In the genomic region with DNA sequence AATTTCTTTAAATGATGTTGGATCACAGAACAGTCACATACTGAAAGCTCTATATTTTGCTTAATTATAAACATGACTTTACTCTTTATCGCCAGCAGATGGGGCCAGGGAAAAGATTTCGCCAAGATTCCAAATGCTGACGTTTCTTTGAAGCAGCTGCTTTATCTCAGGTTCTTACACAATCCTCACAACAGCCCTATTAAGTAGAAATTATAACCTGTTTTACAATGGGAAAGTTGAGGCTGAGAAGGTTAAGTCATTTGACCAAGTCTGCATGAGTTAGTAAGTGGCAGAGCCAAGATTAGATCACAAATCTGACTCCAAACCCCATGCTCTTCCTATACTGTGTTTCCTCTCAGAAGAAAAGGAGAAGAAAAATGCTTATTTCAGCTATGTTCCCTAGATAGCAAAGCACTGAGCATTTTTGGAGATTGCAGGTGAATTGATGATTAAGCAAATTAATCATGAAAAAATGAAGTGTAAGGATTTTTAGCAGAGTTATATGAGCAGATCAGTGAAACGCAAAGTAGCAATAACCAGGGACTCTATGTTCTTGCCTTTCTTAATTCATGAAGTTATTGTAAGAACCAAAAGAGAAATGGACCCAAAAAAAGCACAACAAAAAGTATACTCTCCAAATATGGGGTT, we compare ENCODE assay signal across 9 cellular contexts.
DNase-seq lines count a peak whose midpoint lies in the region; ATAC-seq, FAIRE-seq and TF ChIP-seq lines count a peak whose summit lies in the region.
"Had no signal": no experiment of that assay in that cellular context is flagged by ENCODE, and none has a peak within 500 bp of the region (broad histone marks: within the 10 kb centered on the region; RNA-seq: fewer than 3 reads in every experiment).

No MANE protein-coding gene starts in this region.

- peak; percentile 79 for ATAC-seq in GM21360 (IDR thresholded peaks at IDR 0.05; ENCODE audit: unreplicated experiment)
- peak; percentile 64 for ATAC-seq in WTC11

- FAIRE-seq in islet of Langerhans (lab: Jason Lieb, UNC): peak; percentile 96
- no peak for FAIRE-seq in urothelium cell line (lab: Jason Lieb, UNC)

- H3K9me3 Mint-ChIP-seq in WTC11: peaks cover 14% of the 10 kb centered on the region
- H3K9me3 Mint-ChIP-seq in immature natural killer cell: peaks cover 0 to 8% (median 0%) of the 10 kb centered on the region in 6 donors
- H3K9me3 Mint-ChIP-seq: activated B cell treated with CpG ODN at 0.5 μM for 24 hours had no signal

- H3K36me3 Mint-ChIP-seq in WTC11 (peaks cover 7% of the 10 kb centered on the region), immature natural killer cell (no peaks in the 10 kb centered on the region)

- H3K4me1 Mint-ChIP-seq in WTC11 (peaks cover 20% of the 10 kb centered on the region; the same call in 1 of the 2 replicates), immature natural killer cell (no peaks in the 10 kb centered on the region)
- H3K4me1 Mint-ChIP-seq: activated B cell treated with CpG ODN at 0.5 μM for 24 hours had no signal

- DNase-seq in ELR (ENCODE audit: low read depth) (peak; percentile 65), KG1 (lab: John Stamatoyannopoulos, UW) (peak; percentile 31), WTC11 (ENCODE audit: low spot score) (no peak), urothelium cell line (ENCODE audit: low spot score) (peak; percentile 33), immature natural killer cell (no peak)
- DNase-seq in stimulated activated CD4-positive, alpha-beta T cell treated with anti-CD3 and anti-CD28 coated beads, Interleukin-4, amount 100 ng/mL, for 1 hour: no peak
- DNase-seq: activated B cell treated with CpG ODN at 0.5 μM for 24 hours had no signal

- H3K27me3 Mint-ChIP-seq in WTC11 (ENCODE audit: low read depth) (no peaks in the 10 kb centered on the region), immature natural killer cell (ENCODE audit: low read depth in 3 of 3) (peaks cover 0 to 2% (median 0%) of the 10 kb centered on the region in 3 donors)
- H3K27me3 Mint-ChIP-seq: activated B cell treated with CpG ODN at 0.5 μM for 24 hours had no signal

- H3K27ac Mint-ChIP-seq in WTC11: no peak overlapping the region
- H3K27ac Mint-ChIP-seq in immature natural killer cell: no peak overlapping the region
- H3K27ac Mint-ChIP-seq: activated B cell treated with CpG ODN at 0.5 μM for 24 hours had no signal

- H3K4me3 Mint-ChIP-seq in WTC11 (no peak overlapping the region), immature natural killer cell (no peak overlapping the region)
- H3K4me3 Mint-ChIP-seq: activated B cell treated with CpG ODN at 0.5 μM for 24 hours had no signal

- peak; percentile 31; the same call in 1 of the 2 replicates for TF ChIP-seq CTCF in WTC11 (IDR thresholded peaks at IDR 0.05)

- POLR2A ChIA-PET in WTC11 (lab: Charles Lee): no interaction called here

- CTCF ChIA-PET in WTC11 (lab: Charles Lee): interaction anchor here (0.6 to 1.4 kb wide), 14 partner anchors 21 to 514 kb away, joined by 3 to 8 read pairs (median 3); a partner anchor contains a TSS

TF ChIP-seq in WTC11, 78 proteins besides CTCF, POLR2A, EP300 and RAD21:
- TF ChIP-seq, protein P1, sequence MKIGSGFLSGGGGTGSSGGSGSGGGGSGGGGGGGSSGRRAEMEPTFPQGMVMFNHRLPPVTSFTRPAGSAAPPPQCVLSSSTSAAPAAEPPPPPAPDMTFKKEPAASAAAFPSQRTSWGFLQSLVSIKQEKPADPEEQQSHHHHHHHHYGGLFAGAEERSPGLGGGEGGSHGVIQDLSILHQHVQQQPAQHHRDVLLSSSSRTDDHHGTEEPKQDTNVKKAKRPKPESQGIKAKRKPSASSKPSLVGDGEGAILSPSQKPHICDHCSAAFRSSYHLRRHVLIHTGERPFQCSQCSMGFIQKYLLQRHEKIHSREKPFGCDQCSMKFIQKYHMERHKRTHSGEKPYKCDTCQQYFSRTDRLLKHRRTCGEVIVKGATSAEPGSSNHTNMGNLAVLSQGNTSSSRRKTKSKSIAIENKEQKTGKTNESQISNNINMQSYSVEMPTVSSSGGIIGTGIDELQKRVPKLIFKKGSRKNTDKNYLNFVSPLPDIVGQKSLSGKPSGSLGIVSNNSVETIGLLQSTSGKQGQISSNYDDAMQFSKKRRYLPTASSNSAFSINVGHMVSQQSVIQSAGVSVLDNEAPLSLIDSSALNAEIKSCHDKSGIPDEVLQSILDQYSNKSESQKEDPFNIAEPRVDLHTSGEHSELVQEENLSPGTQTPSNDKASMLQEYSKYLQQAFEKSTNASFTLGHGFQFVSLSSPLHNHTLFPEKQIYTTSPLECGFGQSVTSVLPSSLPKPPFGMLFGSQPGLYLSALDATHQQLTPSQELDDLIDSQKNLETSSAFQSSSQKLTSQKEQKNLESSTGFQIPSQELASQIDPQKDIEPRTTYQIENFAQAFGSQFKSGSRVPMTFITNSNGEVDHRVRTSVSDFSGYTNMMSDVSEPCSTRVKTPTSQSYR (CRISPR knock-in tag; IDR thresholded peaks at IDR 0.05): no peak
- TF ChIP-seq ZNF219 (CRISPR knock-in tag; IDR thresholded peaks at IDR 0.05; ENCODE audit: borderline replicate concordance) (no peak), FOXJ3 (CRISPR knock-in tag; IDR thresholded peaks at IDR 0.05; ENCODE audit: borderline replicate concordance) (no peak), ZNF232 (CRISPR knock-in tag; IDR thresholded peaks at IDR 0.05) (no peak), ZNF317 (CRISPR knock-in tag; IDR thresholded peaks at IDR 0.05; ENCODE audit: borderline replicate concordance, low read depth) (no peak), NFYB (CRISPR knock-in tag; conservative IDR thresholded peaks at IDR 0.05; ENCODE audit: low read depth) (no peak), ZNF121 (CRISPR knock-in tag; IDR thresholded peaks at IDR 0.05) (no peak), ELF4 (CRISPR knock-in tag; IDR thresholded peaks at IDR 0.05; ENCODE audit: low read depth) (no peak), ATF1 (CRISPR knock-in tag; IDR thresholded peaks at IDR 0.05) (no peak), NR3C1 (CRISPR knock-in tag; conservative IDR thresholded peaks at IDR 0.05; ENCODE audit: low read depth) (no peak)

Comparison
In these comparisons a context has a peak if more than half of its experiments do, and no peak if none do; other contexts are left out.
1. DNase-seq: peak in ELR (single experiment), KG1 (single experiment) and urothelium cell line (single experiment); none in WTC11 (single experiment), immature natural killer cell (0 of 3) and stimulated activated CD4-positive, alpha-beta T cell treated with anti-CD3 and anti-CD28 coated beads, Interleukin-4, amount 100 ng/mL, for 1 hour (single experiment).